Comparison of ENCODE assay signal across 19 cellular contexts in the genomic region with DNA sequence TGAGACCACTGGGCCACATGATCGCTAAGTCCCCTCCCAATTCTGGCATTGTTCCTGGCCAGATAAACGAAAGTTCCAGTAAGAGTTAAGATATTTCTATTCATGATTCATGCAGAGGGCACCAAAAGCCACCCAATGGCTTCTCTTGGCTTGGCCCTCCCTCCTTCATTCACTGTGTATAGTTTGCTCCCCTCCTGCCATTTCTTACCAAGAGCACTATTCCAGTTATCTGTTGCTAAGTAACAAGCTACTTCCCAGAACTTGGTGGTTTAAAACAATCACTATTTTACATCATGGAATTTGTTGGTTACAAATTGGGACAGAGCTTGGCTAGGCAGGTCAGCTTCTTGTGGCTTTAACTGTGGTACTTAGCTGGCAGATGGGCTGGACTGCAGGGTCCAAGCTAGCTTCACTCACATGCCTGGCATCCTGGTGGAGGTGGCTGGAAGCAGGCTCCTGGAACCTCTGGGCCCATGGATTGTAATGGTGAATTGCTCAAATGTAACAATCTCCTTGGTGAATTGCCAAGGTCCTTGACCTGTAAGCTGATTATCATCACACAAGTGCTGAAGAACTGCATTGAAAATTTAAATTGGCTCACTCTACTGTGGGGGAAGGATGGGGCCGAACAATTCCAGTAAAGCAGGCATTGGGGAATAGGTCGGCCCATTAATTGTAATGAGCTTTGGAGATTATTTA. TPM values are rescaled to one million over a fixed set of nuclear protein-coding genes. Genes with fewer than 3 reads are reported as not detected.
A peak's percentile ranks its signal among the peaks of the same experiment; 100 is the strongest.
DNase-seq lines count a peak whose midpoint lies in the region; ATAC-seq, FAIRE-seq and TF ChIP-seq lines count a peak whose summit lies in the region.
"Had no signal": no experiment of that assay in that cellular context is flagged by ENCODE, and none has a peak within 500 bp of the region (broad histone marks: within the 10 kb centered on the region; RNA-seq: fewer than 3 reads in every experiment).

No MANE protein-coding gene starts in this region.

- POLR2A ChIA-PET in HepG2 (lab: Yijun Ruan, JAX): no interaction called here

- H4K20me1 ChIP-seq in HepG2 (ENCODE audit: insufficient read depth, low read length) (no peaks in the 10 kb centered on the region), smooth muscle cell (ENCODE audit: low read depth) (no peaks in the 10 kb centered on the region)

- H3K4me2 ChIP-seq in HepG2 (ENCODE audit: low read depth, low read length) (no peak overlapping the region), smooth muscle cell (no peak overlapping the region)

- no peak for TF ChIP-seq POLR2A in HepG2 (IDR thresholded peaks at IDR 0.05; ENCODE audit: insufficient read depth in 1 of 2, low read depth in 2 of 2, low read length in 2 of 2)

- no peaks in the 10 kb centered on the region for H3K4me1 ChIP-seq in HepG2 (ENCODE audit: insufficient read depth, low read length)
- H3K4me1 ChIP-seq in smooth muscle cell (ENCODE audit: low read depth): no peaks in the 10 kb centered on the region

- CTCF ChIA-PET in HepG2 (lab: Yijun Ruan, JAX; ENCODE audit: low intra/inter-chr PET ratio, low total read pairs): no interaction called here

- TF ChIP-seq RAD21 in HepG2 (CRISPR knock-in tag; IDR thresholded peaks at IDR 0.05): no peak

- no peaks in the 10 kb centered on the region for H3K79me2 ChIP-seq in HepG2 (ENCODE audit: insufficient read depth, low read length)
- no peaks in the 10 kb centered on the region for H3K79me2 ChIP-seq in smooth muscle cell (ENCODE audit: low read depth)

- WGBS in HepG2 (ENCODE audit: low lambda C conversion rate): 92% methylated on average over 4 of the region's 4 CpGs
- WGBS in smooth muscle cell (ENCODE audit: low lambda C conversion rate): 96% methylated on average over 4 of the region's 4 CpGs

- no peak overlapping the region for H2AFZ ChIP-seq in HepG2 (ENCODE audit: low read length)
- no peak overlapping the region for H2AFZ ChIP-seq in smooth muscle cell (ENCODE audit: low read depth)

- peaks cover 9 to 25% of the 10 kb centered on the region in 2 donors for H3K36me3 Mint-ChIP-seq in activated naive CD4-positive, alpha-beta T cell treated with anti-CD3 and anti-CD28 coated beads, Interleukin-2, amount 50 U/mL, for 72 hours

- no peaks in the 10 kb centered on the region for H3K9me3 Mint-ChIP-seq in activated naive CD4-positive, alpha-beta T cell treated with anti-CD3 and anti-CD28 coated beads, Interleukin-2, amount 50 U/mL, for 72 hours

- intact Hi-C loops in HepG2 (cut with micrococcal nuclease; ENCODE audit: unreplicated experiment): no loop called here

- TF ChIP-seq EP300 in HepG2 (IDR thresholded peaks at IDR 0.05; ENCODE audit: low read depth in 2 of 2, low read length in 2 of 2): no peak
- no peak for TF ChIP-seq EP300 in HepG2 (CRISPR knock-in tag; IDR thresholded peaks at IDR 0.05; ENCODE audit: borderline replicate concordance)

- TF ChIP-seq CTCF in astrocyte of the cerebellum (IDR thresholded peaks at IDR 0.05; ENCODE audit: low read depth, low read length, missing control alignments) (no peak), HepG2 (CRISPR knock-in tag; IDR thresholded peaks at IDR 0.05) (no peak), smooth muscle cell (IDR thresholded peaks at IDR 0.05; ENCODE audit: borderline replicate concordance, insufficient read depth, poor library complexity, severe bottlenecking) (no peak)

- peak overlapping the region; percentile 7 to 8 for H3K27ac Mint-ChIP-seq in activated naive CD4-positive, alpha-beta T cell treated with anti-CD3 and anti-CD28 coated beads, Interleukin-2, amount 50 U/mL, for 72 hours

- H3K36me3 ChIP-seq in HepG2 (replicated peaks in 1 of 2; ENCODE audit: control insufficient read depth in 1 of 2, insufficient read depth in 2 of 2, low read length in 2 of 2) (peaks cover 6 to 32% of the 10 kb centered on the region in 2 experiments), smooth muscle cell (ENCODE audit: low read depth) (peaks cover 17% of the 10 kb centered on the region)

- no peak for DNase-seq in activated naive CD4-positive, alpha-beta T cell treated with anti-CD3 and anti-CD28 coated beads, Interleukin-2, amount 50 U/mL, for 72 hours (ENCODE audit: low spot score in 2 of 2)
- DNase-seq in activated naive CD4-positive, alpha-beta T cell treated with Interleukin-2 at 50 U/mL for 16 hours: no peak
- DNase-seq in astrocyte of the cerebellum (ENCODE audit: low read depth) (peak; percentile 50), HepG2 (ENCODE audit: low spot score) (no peak), ureter (ENCODE audit: low spot score) (peak; percentile 34), smooth muscle cell (lab: John Stamatoyannopoulos, UW; ENCODE audit: unreplicated experiment) (no peak)
- DNase-seq: activated naive CD4-positive, alpha-beta T cell; HCEC 1CT; MG63; NCI-H1694 treated with DMSO at 0.1 percent for 48 hours; stimulated activated naive CD4-positive, alpha-beta T cell treated with Interleukin-2 at 50 U/mL for 16 hours; T-helper 1 cell had no signal

- H3F3A ChIP-seq in smooth muscle cell (ENCODE audit: low read depth): no peaks in the 10 kb centered on the region

- H3K27me3 ChIP-seq in HepG2 (ENCODE audit: control insufficient read depth in 1 of 2, insufficient read depth in 2 of 2, low read length in 2 of 2): no peaks in the 10 kb centered on the region
- H3K27me3 ChIP-seq in smooth muscle cell (ENCODE audit: low read depth): no peaks in the 10 kb centered on the region
- H3K27me3 ChIP-seq: gastroesophageal sphincter, MG63, neutrophil had no signal

- in situ Hi-C loops in astrocyte of the cerebellum (cut with HindIII; ENCODE audit: low sequenced_read_pairs) (no loop called here), HepG2 (cut with HindIII; ENCODE audit: extremely low pct_ligation_motif_present, low pct_unique_long_range_greater_than_20kb) (no loop called here)

- no peak overlapping the region for H3K27ac ChIP-seq in HepG2 (ENCODE audit: extremely low read length, insufficient read depth, low read length)
- no peak overlapping the region for H3K27ac ChIP-seq in smooth muscle cell (ENCODE audit: low read depth)
- H3K27ac ChIP-seq: gastroesophageal sphincter, neutrophil had no signal

- no peak overlapping the region for H3K4me3 ChIP-seq in astrocyte of the cerebellum (ENCODE audit: low read depth, low read length)
- no peak overlapping the region for H3K4me3 ChIP-seq in HepG2 (replicated peaks in 1 of 3; ENCODE audit: insufficient read depth in 1 of 3, low read depth in 2 of 3, low read length in 3 of 3)
- H3K4me3 ChIP-seq in smooth muscle cell: no peak overlapping the region
- H3K4me3 ChIP-seq: gastroesophageal sphincter, MG63, skin epidermis had no signal

- H3K9ac ChIP-seq in HepG2 (ENCODE audit: insufficient read depth, low read depth, low read length) (no peak overlapping the region), smooth muscle cell (ENCODE audit: low read depth) (no peak overlapping the region)

- no peak for ATAC-seq in activated naive CD4-positive, alpha-beta T cell treated with anti-CD3 and anti-CD28 coated beads, Interleukin-2, amount 50 U/mL, for 72 hours
- no peak; the same call in 2 of the 3 replicates for ATAC-seq in HepG2
- no peak for ATAC-seq in GM21447 (IDR thresholded peaks at IDR 0.05; ENCODE audit: unreplicated experiment)
- no peak for ATAC-seq in GM18502 (IDR thresholded peaks at IDR 0.05; ENCODE audit: poor library complexity, unreplicated experiment)
- ATAC-seq: gastroesophageal sphincter had no signal

- H3K9me3 ChIP-seq in HepG2 (ENCODE audit: low read length): no peaks in the 10 kb centered on the region
- H3K9me3 ChIP-seq in smooth muscle cell (replicated peaks; ENCODE audit: low read depth): no peaks in the 10 kb centered on the region
- H3K9me3 ChIP-seq: gastroesophageal sphincter, MG63, neutrophil had no signal

- no peak for FAIRE-seq in HepG2 (lab: Jason Lieb, UNC)
- FAIRE-seq: D721Med, urothelium cell line had no signal

- no TSS peak for BruUV-seq in HepG2 (replicated peaks; lab: Mats Ljungman, UMichigan)

RNA-seq across cellular contexts. Expression of a gene that starts 16.6 kb away (rescaled TPM):
- 10 to 100 TPM; 24.1 to 28.9 TPM for total RNA-seq in activated naive CD4-positive, alpha-beta T cell treated with anti-CD3 and anti-CD28 coated beads, Interleukin-2, amount 50 U/mL, for 72 hours
- total RNA-seq in HepG2 (2016; rRNA removed; fragmentation: Illumina TruSeq; extraction: Trizol) (30.0 and 38.5 TPM in 2 replicates), ureter (14.1 TPM), smooth muscle cell (22.1 and 22.9 TPM in 2 replicates)
- 2.7 and 2.8 TPM in 2 replicates for total RNA-seq in HepG2 (2016; cell fraction: cytosol; rRNA removed; fragmentation: Illumina TruSeq; extraction: Trizol; ENCODE audit: low read depth)
- total RNA-seq in HepG2 (2016; cell fraction: insoluble cytoplasmic fraction; rRNA removed; fragmentation: Illumina TruSeq; extraction: Trizol): 30.9 and 39.2 TPM in 2 replicates
- 13.8 and 15.2 TPM in 2 replicates for total RNA-seq in HepG2 (2016; cell fraction: membrane; rRNA removed; fragmentation: Illumina TruSeq; extraction: Trizol)
- 15.8 and 18.3 TPM in 2 replicates for total RNA-seq in HepG2 (2016; cell fraction: nucleus; rRNA removed; fragmentation: Illumina TruSeq; extraction: Trizol)
- polyA plus RNA-seq in HepG2 (2011; rRNA removed) (8.1 and 8.4 TPM in 2 replicates), smooth muscle cell (9.5 and 11.3 TPM in 2 replicates)
- polyA plus RNA-seq in HepG2 (2011; cell fraction: cytosol; rRNA removed): 7.9 and 8.6 TPM in 2 replicates
- 8.3 and 10.1 TPM in 2 replicates for polyA plus RNA-seq in HepG2 (2011; cell fraction: nucleus; rRNA removed)
- polyA plus RNA-seq in HepG2 (2012): 13.2 and 13.9 TPM in 2 replicates
- 0.75 and 0.85 TPM in 2 replicates for polyA plus RNA-seq in HepG2 (2016; cell fraction: cytosol; fragmentation: Illumina TruSeq; extraction: Trizol; ENCODE audit: low read depth)
- polyA plus RNA-seq in HepG2 (2016; cell fraction: insoluble cytoplasmic fraction; fragmentation: Illumina TruSeq; extraction: Trizol; ENCODE audit: low read depth): 26.3 and 27.8 TPM in 2 replicates
- 3.4 and 3.8 TPM in 2 replicates for polyA plus RNA-seq in HepG2 (2016; cell fraction: membrane; fragmentation: Illumina TruSeq; extraction: Trizol; ENCODE audit: low read depth)
- 20.2 and 20.4 TPM in 2 replicates for polyA plus RNA-seq in HepG2 (2016; cell fraction: nucleus; fragmentation: Illumina TruSeq; extraction: Trizol; ENCODE audit: insufficient read depth, low read depth)
- polyA minus RNA-seq in HepG2 (2011; rRNA and poly(A)+ RNA removed; ENCODE audit: low replicate concordance): 14.7 and 20.2 TPM in 2 replicates
- 14.6 and 16.9 TPM in 2 replicates for polyA minus RNA-seq in HepG2 (2011; cell fraction: cytosol; rRNA and poly(A)+ RNA removed)
- 7.5 and 13.4 TPM in 2 replicates for polyA minus RNA-seq in HepG2 (2011; cell fraction: nucleus; rRNA and poly(A)+ RNA removed)

RNA-seq across cellular contexts. Expression of a gene that starts 16.6 kb away (rescaled TPM):
- total RNA-seq in activated naive CD4-positive, alpha-beta T cell treated with anti-CD3 and anti-CD28 coated beads, Interleukin-2, amount 50 U/mL, for 72 hours: 10 to 100 TPM; 17.6 to 20.3 TPM
- total RNA-seq in HepG2 (2016; rRNA removed; fragmentation: Illumina TruSeq; extraction: Trizol) (29.4 and 35.9 TPM in 2 replicates), ureter (19.3 TPM), smooth muscle cell (17.0 and 37.3 TPM in 2 replicates)
- total RNA-seq in HepG2 (2016; cell fraction: cytosol; rRNA removed; fragmentation: Illumina TruSeq; extraction: Trizol; ENCODE audit: low read depth): 22.7 and 26.8 TPM in 2 replicates
- 27.2 and 36.6 TPM in 2 replicates for total RNA-seq in HepG2 (2016; cell fraction: insoluble cytoplasmic fraction; rRNA removed; fragmentation: Illumina TruSeq; extraction: Trizol)
- total RNA-seq in HepG2 (2016; cell fraction: membrane; rRNA removed; fragmentation: Illumina TruSeq; extraction: Trizol): 24.1 and 24.6 TPM in 2 replicates
- total RNA-seq in HepG2 (2016; cell fraction: nucleus; rRNA removed; fragmentation: Illumina TruSeq; extraction: Trizol): 19.4 and 19.9 TPM in 2 replicates
- polyA plus RNA-seq in HepG2 (2011; rRNA removed) (17.2 and 17.3 TPM in 2 replicates), smooth muscle cell (12.8 and 16.0 TPM in 2 replicates)
- polyA plus RNA-seq in HepG2 (2011; cell fraction: cytosol; rRNA removed): 14.0 and 16.7 TPM in 2 replicates
- 8.0 and 10.6 TPM in 2 replicates for polyA plus RNA-seq in HepG2 (2011; cell fraction: nucleus; rRNA removed)
- 14.2 and 16.9 TPM in 2 replicates for polyA plus RNA-seq in HepG2 (2012)
- 8.7 and 10.2 TPM in 2 replicates for polyA plus RNA-seq in HepG2 (2016; cell fraction: cytosol; fragmentation: Illumina TruSeq; extraction: Trizol; ENCODE audit: low read depth)
- 27.6 and 30.8 TPM in 2 replicates for polyA plus RNA-seq in HepG2 (2016; cell fraction: insoluble cytoplasmic fraction; fragmentation: Illumina TruSeq; extraction: Trizol; ENCODE audit: low read depth)
- polyA plus RNA-seq in HepG2 (2016; cell fraction: membrane; fragmentation: Illumina TruSeq; extraction: Trizol; ENCODE audit: low read depth): 10.9 and 14.1 TPM in 2 replicates
- polyA plus RNA-seq in HepG2 (2016; cell fraction: nucleus; fragmentation: Illumina TruSeq; extraction: Trizol; ENCODE audit: insufficient read depth, low read depth): 18.8 and 19.1 TPM in 2 replicates
- polyA minus RNA-seq in HepG2 (2011; rRNA and poly(A)+ RNA removed; ENCODE audit: low replicate concordance): 17.3 and 21.1 TPM in 2 replicates
- polyA minus RNA-seq in HepG2 (2011; cell fraction: cytosol; rRNA and poly(A)+ RNA removed): 7.7 and 9.8 TPM in 2 replicates
- polyA minus RNA-seq in HepG2 (2011; cell fraction: nucleus; rRNA and poly(A)+ RNA removed): 20.2 and 23.5 TPM in 2 replicates

Comparison
In these comparisons a context has a peak if more than half of its experiments do, and no peak if none do; other contexts are left out.
1. DNase-seq: peak in astrocyte of the cerebellum (single experiment) and ureter (single experiment); none in activated naive CD4-positive, alpha-beta T cell treated with anti-CD3 and anti-CD28 coated beads, Interleukin-2, amount 50 U/mL, for 72 hours (0 of 2), activated naive CD4-positive, alpha-beta T cell treated with Interleukin-2 at 50 U/mL for 16 hours (single experiment), HepG2 (single experiment) and smooth muscle cell (single experiment).